Comparison of ENCODE assay signal across 1 cellular context in the genomic region with DNA sequence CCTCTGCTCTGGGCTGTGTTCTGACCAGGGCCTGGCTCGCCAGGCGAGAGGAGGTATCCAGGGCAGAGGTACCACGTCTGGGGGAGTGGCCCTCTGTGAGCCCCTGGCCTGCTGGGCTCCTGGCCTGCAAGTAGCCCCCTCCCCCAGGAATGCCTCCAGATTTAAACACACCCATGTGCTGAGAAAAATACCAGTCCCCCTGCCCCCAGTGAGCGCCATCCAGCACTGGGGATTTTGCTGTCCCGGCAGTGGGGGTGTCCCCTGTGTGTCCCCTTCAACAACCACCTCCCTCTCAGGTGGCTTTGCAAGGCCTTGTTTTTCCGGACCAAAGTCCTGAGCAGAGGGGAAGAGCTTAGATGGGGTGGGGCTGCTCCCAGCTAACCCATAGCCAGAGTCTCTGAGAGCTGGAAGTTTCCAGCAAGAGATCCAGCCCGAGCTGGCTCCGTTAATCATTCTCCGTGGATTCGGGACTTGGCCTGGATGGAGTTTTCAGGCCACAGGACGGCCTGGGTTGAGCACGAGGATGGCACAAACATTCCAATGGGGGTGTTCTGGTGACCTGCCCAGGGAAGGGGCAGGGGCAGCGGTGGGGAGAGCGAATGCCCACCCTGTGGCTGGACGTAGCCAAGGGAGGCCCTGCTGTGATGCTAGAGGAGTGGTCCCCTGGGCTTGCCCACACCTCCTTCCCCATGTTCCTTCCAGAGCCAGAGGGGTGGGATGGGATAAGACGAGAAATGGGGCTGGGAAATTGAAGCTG.
TF ChIP-seq lines count a peak whose summit lies in the region.

No MANE protein-coding gene starts in this region.

TF ChIP-seq in GM23338, 12 proteins besides CTCF, POLR2A, EP300 and RAD21 (continued from another document):
- TF ChIP-seq, protein P1, sequence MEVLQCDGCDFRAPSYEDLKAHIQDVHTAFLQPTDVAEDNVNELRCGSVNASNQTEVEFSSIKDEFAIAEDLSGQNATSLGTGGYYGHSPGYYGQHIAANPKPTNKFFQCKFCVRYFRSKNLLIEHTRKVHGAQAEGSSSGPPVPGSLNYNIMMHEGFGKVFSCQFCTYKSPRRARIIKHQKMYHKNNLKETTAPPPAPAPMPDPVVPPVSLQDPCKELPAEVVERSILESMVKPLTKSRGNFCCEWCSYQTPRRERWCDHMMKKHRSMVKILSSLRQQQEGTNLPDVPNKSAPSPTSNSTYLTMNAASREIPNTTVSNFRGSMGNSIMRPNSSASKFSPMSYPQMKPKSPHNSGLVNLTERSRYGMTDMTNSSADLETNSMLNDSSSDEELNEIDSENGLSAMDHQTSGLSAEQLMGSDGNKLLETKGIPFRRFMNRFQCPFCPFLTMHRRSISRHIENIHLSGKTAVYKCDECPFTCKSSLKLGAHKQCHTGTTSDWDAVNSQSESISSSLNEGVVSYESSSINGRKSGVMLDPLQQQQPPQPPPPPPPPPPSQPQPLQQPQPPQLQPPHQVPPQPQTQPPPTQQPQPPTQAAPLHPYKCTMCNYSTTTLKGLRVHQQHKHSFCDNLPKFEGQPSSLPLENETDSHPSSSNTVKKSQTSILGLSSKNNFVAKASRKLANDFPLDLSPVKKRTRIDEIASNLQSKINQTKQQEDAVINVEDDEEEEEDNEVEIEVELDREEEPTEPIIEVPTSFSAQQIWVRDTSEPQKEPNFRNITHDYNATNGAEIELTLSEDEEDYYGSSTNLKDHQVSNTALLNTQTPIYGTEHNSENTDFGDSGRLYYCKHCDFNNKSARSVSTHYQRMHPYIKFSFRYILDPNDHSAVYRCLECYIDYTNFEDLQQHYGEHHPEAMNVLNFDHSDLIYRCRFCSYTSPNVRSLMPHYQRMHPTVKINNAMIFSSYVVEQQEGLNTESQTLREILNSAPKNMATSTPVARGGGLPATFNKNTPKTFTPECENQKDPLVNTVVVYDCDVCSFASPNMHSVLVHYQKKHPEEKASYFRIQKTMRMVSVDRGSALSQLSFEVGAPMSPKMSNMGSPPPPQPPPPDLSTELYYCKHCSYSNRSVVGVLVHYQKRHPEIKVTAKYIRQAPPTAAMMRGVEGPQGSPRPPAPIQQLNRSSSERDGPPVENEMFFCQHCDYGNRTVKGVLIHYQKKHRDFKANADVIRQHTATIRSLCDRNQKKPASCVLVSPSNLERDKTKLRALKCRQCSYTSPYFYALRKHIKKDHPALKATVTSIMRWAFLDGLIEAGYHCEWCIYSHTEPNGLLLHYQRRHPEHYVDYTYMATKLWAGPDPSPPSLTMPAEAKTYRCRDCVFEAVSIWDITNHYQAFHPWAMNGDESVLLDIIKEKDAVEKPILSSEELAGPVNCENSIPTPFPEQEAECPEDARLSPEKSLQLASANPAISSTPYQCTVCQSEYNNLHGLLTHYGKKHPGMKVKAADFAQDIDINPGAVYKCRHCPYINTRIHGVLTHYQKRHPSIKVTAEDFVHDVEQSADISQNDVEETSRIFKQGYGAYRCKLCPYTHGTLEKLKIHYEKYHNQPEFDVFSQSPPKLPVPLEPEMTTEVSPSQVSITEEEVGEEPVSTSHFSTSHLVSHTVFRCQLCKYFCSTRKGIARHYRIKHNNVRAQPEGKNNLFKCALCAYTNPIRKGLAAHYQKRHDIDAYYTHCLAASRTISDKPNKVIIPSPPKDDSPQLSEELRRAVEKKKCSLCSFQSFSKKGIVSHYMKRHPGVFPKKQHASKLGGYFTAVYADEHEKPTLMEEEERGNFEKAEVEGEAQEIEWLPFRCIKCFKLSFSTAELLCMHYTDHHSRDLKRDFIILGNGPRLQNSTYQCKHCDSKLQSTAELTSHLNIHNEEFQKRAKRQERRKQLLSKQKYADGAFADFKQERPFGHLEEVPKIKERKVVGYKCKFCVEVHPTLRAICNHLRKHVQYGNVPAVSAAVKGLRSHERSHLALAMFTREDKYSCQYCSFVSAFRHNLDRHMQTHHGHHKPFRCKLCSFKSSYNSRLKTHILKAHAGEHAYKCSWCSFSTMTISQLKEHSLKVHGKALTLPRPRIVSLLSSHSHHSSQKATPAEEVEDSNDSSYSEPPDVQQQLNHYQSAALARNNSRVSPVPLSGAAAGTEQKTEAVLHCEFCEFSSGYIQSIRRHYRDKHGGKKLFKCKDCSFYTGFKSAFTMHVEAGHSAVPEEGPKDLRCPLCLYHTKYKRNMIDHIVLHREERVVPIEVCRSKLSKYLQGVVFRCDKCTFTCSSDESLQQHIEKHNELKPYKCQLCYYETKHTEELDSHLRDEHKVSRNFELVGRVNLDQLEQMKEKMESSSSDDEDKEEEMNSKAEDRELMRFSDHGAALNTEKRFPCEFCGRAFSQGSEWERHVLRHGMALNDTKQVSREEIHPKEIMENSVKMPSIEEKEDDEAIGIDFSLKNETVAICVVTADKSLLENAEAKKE (CRISPR knock-in tag; IDR thresholded peaks at IDR 0.05) = no peak
